24 cellular contexts compared by ENCODE assay signal in the genomic region with DNA sequence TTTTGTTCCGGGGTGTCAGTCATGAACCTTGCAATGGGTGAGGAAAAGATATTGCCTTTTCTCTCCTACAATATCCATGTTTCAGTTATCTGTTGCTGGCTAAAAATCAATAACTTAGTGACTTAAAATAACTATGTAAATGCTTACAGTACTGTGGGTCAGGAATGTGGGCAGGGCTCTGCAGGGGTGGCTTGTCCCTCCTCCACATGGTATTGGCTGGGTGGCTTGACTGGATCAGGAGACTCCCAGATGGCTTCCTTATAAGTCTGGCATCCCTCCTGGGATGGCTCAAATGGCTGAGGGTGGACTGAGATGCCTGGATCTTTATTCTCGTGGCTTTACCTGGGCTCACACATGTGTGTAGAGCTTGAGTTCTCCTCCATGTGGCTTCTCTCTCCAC.
"Had no signal": no experiment of that assay in that cellular context is flagged by ENCODE, and none has a peak within 500 bp of the region (broad histone marks: within the 10 kb centered on the region; RNA-seq: fewer than 3 reads in every experiment).

No MANE protein-coding gene starts in this region.

- H3K36me3 Mint-ChIP-seq: immature natural killer cell; memory B cell; naive B cell; stimulated activated memory B cell treated with anti-CD40 and anti-IgM and Interleukin-4, amounts not matched to agents 10 μg/mL and 1 μg/mL and 100 μg/mL, for 72 hours had no signal

- H3K27ac Mint-ChIP-seq: immature natural killer cell; memory B cell; nephron; progenitor cell of endocrine pancreas; stimulated activated memory B cell treated with anti-CD40 and anti-IgM and Interleukin-4, amounts not matched to agents 10 μg/mL and 1 μg/mL and 100 μg/mL, for 72 hours; stimulated activated naive CD8-positive, alpha-beta T cell treated with anti-CD3 and anti-CD28 coated beads, Interleukin-15, Interleukin-2, amounts not matched to agents 100 ng/mL and 50 ng/mL, for 24 hours had no signal

- ATAC-seq: gastrocnemius medialis; left cardiac atrium; lower lobe of right lung; pancreas; right cardiac atrium; stimulated activated memory B cell treated with anti-CD40 and anti-IgM and Interleukin-4, amounts not matched to agents 10 μg/mL and 1 μg/mL and 100 μg/mL, for 72 hours had no signal

- H3K27me3 ChIP-seq: gastrocnemius medialis, pancreas, spleen, tibial artery, upper lobe of left lung, uterus had no signal

- H3K4me1 ChIP-seq: gastrocnemius medialis, left ventricle myocardium inferior, lower lobe of right lung, pancreas, spleen, tibial artery, upper lobe of left lung, uterus had no signal

- H3K27ac ChIP-seq: coronary artery, gastrocnemius medialis, left ventricle myocardium inferior, lower lobe of right lung, pancreas, spleen, tibial artery, upper lobe of left lung, uterus had no signal

- H3K4me3 Mint-ChIP-seq: immature natural killer cell; memory B cell; naive B cell; nephron; stimulated activated memory B cell treated with anti-CD40 and anti-IgM and Interleukin-4, amounts not matched to agents 10 μg/mL and 1 μg/mL and 100 μg/mL, for 72 hours; stimulated activated naive CD8-positive, alpha-beta T cell treated with anti-CD3 and anti-CD28 coated beads, Interleukin-15, Interleukin-2, amounts not matched to agents 100 ng/mL and 50 ng/mL, for 24 hours had no signal

- H3K36me3 ChIP-seq: gastrocnemius medialis, left ventricle myocardium inferior, lower lobe of right lung, pancreas, spleen, tibial artery, upper lobe of left lung, uterus had no signal

- H3K27me3 Mint-ChIP-seq: memory B cell; naive B cell; progenitor cell of endocrine pancreas; stimulated activated memory B cell treated with anti-CD40 and anti-IgM and Interleukin-4, amounts not matched to agents 10 μg/mL and 1 μg/mL and 100 μg/mL, for 72 hours; stimulated activated naive CD8-positive, alpha-beta T cell treated with anti-CD3 and anti-CD28 coated beads, Interleukin-15, Interleukin-2, amounts not matched to agents 100 ng/mL and 50 ng/mL, for 24 hours had no signal

- H3K9me3 Mint-ChIP-seq: immature natural killer cell; memory B cell; naive B cell; nephron; stimulated activated memory B cell treated with anti-CD40 and anti-IgM and Interleukin-4, amounts not matched to agents 10 μg/mL and 1 μg/mL and 100 μg/mL, for 72 hours; stimulated activated naive CD8-positive, alpha-beta T cell treated with anti-CD3 and anti-CD28 coated beads, Interleukin-15, Interleukin-2, amounts not matched to agents 100 ng/mL and 50 ng/mL, for 24 hours had no signal

- H3K9me3 ChIP-seq: gastrocnemius medialis, left ventricle myocardium inferior, lower lobe of right lung, pancreas, spleen, tibial artery, upper lobe of left lung, uterus had no signal

- H3K4me3 ChIP-seq: coronary artery, gastrocnemius medialis, left ventricle myocardium inferior, lower lobe of right lung, pancreas, spleen, tibial artery, upper lobe of left lung, uterus had no signal

- DNase-seq: effector CD4-positive, alpha-beta T cell; gastrocnemius medialis; immature natural killer cell; left cardiac atrium; left ventricle myocardium inferior; lower lobe of right lung; midbrain; naive B cell; occipital lobe; pancreas; right cardiac atrium; spleen; stimulated activated CD4-positive, alpha-beta T cell treated with anti-CD3 and anti-CD28 coated beads, Interleukin-15, amount 100 ng/mL, for 24 hours; stimulated activated CD4-positive, alpha-beta T cell treated with anti-CD3 and anti-CD28 coated beads, Interleukin-1b, Interleukin-23, amount 100 ng/mL, for 48 hours; stimulated activated CD4-positive, alpha-beta T cell treated with anti-CD3 and anti-CD28 coated beads, Interleukin-4, amount 100 ng/mL, for 24 hours; tibial artery; upper lobe of left lung; uterus had no signal

- H3K4me1 Mint-ChIP-seq: immature natural killer cell; memory B cell; naive B cell; nephron; stimulated activated memory B cell treated with anti-CD40 and anti-IgM and Interleukin-4, amounts not matched to agents 10 μg/mL and 1 μg/mL and 100 μg/mL, for 72 hours had no signal
